15 cellular contexts compared by ENCODE assay signal in the genomic region with DNA sequence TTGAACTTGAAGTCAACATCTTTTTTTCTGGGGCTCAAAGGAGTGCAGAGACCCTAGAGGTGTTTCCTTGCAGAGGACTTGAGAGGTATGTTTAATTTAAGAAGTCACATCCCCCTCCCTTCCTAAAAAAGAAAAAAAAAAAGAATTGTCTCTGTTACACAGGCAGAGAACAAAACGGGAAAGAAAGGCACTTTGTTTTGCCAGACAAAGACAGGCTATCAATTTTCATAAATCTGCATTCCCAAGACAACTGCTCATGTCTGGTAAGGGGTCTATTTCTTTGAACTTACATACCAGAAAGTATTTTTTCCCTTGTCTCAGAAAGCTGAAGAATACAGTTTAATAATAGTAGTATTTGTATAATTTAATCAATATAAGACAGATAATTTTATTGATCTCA.
"Had no signal": no experiment of that assay in that cellular context is flagged by ENCODE, and none has a peak within 500 bp of the region (broad histone marks: within the 10 kb centered on the region; RNA-seq: fewer than 3 reads in every experiment).

No MANE protein-coding gene starts in this region.

- H3K36me3 ChIP-seq: brain microvascular endothelial cell, esophagus muscularis mucosa, thyroid gland had no signal

- H3K79me2 ChIP-seq: parathyroid adenoma had no signal

- H3K4me3 ChIP-seq: esophagus muscularis mucosa, thyroid gland had no signal

- H2AFZ ChIP-seq: parathyroid adenoma had no signal

- H3K9ac ChIP-seq: parathyroid adenoma had no signal

- DNase-seq: activated CD4-positive, alpha-beta T cell treated with anti-CD3 and anti-CD28 coated beads, Interleukin-2, amount 50 U/mL, for 1 hour; activated CD8-positive, alpha-beta memory T cell treated with anti-CD3 and anti-CD28 coated beads for 24 hours; activated naive CD8-positive, alpha-beta T cell treated with anti-CD3 and anti-CD28 coated beads, Interleukin-2, amount 10 ng/mL, durations not matched to agents 7 days and 5 days; brain microvascular endothelial cell; cortex of kidney; effector CD4-positive, alpha-beta T cell; foreskin keratinocyte; naive B cell; stimulated activated CD4-positive, alpha-beta T cell treated with anti-CD3 and anti-CD28 coated beads, Interleukin-15, amount 100 ng/mL, for 24 hours; stimulated activated CD4-positive, alpha-beta T cell treated with anti-CD3 and anti-CD28 coated beads, Interleukin-4, amount 100 ng/mL, for 1 hour; stimulated activated naive B cell treated with anti-CD40 and anti-IgM and Interleukin-4, amounts not matched to agents 10 μg/mL and 1 μg/mL and 100 μg/mL, for 72 hours; thyroid gland had no signal

- H3K4me1 ChIP-seq: foreskin keratinocyte, parathyroid adenoma, thyroid gland had no signal

- H3K9me3 ChIP-seq: esophagus muscularis mucosa, thyroid gland had no signal

- H3K27ac ChIP-seq: brain microvascular endothelial cell, esophagus muscularis mucosa, foreskin keratinocyte, parathyroid adenoma, thyroid gland had no signal

- ATAC-seq: activated CD4-positive, CD25-positive, alpha-beta regulatory T cell treated with anti-CD3 and anti-CD28 coated beads, Interleukin-2, amount 50 U/mL, for 24 hours; foreskin keratinocyte; stimulated activated naive B cell treated with anti-CD40 and anti-IgM and Interleukin-4, amounts not matched to agents 10 μg/mL and 1 μg/mL and 100 μg/mL, for 72 hours had no signal

- H3K27me3 ChIP-seq: brain microvascular endothelial cell, esophagus muscularis mucosa, thyroid gland had no signal
